15 cellular contexts compared by ENCODE assay signal in the genomic region with DNA sequence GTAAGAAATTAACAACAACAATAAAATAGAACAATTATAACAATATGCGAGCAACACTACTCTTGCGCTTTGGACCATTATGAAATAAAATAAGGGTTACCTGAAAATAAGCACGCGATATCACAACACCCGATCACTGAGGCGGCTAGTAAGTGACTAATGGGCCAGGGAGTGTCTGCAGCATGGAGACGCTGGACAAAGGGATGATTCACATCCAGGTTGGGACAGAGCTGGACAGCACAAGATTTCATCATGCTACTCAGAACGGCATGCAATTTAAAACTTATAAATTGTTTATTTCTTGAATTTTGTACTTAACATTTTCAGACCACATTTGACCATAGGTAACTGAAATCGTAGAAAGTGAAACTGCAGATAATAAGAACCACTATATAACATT. TPM values are rescaled to one million over a fixed set of nuclear protein-coding genes. Genes with fewer than 3 reads are reported as not detected.
DNase-seq lines count a peak whose midpoint lies in the region; TF ChIP-seq lines count a peak whose summit lies in the region.
"Had no signal": no experiment of that assay in that cellular context is flagged by ENCODE, and none has a peak within 500 bp of the region (broad histone marks: within the 10 kb centered on the region; RNA-seq: fewer than 3 reads in every experiment).

No MANE protein-coding gene starts in this region.

- no peak overlapping the region for H3K4me3 ChIP-seq in fibroblast of villous mesenchyme (ENCODE audit: low read depth, low read length)
- H3K4me3 ChIP-seq: lung, spleen had no signal

- TF ChIP-seq CTCF in fibroblast of villous mesenchyme (IDR thresholded peaks at IDR 0.05; ENCODE audit: insufficient read depth, low read depth, low read length), result no peak

- DNase-seq in A172 (ENCODE audit: low spot score), result peak; percentile 88
- DNase-seq in HT1080 (ENCODE audit: low read depth), result peak; percentile 74
- DNase-seq in amniotic epithelial cell (ENCODE audit: low read depth), result peak; percentile 88
- DNase-seq in fibroblast of villous mesenchyme (ENCODE audit: low read depth), result peak; percentile 75
- DNase-seq in COLO829 (ENCODE audit: low spot score), result no peak
- no peak for DNase-seq in amygdala (lab: John Stamatoyannopoulos, UW)
- no peak for DNase-seq in DMS114 treated with DMSO at 0.1 percent for 48 hours (lab: John Stamatoyannopoulos, UW; ENCODE audit: unreplicated experiment)
- no peak for DNase-seq in NCI-H748 treated with DMSO at 0.1 percent for 48 hours (lab: John Stamatoyannopoulos, UW)
- DNase-seq: activated CD4-positive, CD25-positive, alpha-beta regulatory T cell; activated naive CD4-positive, alpha-beta T cell treated with anti-CD3 and anti-CD28 coated beads, Interleukin-2, amount 10 ng/mL, durations not matched to agents 7 days and 5 days; cerebellar nuclear complex; H9; NCI-H2171; spleen had no signal

RNA-seq across cellular contexts. Expression of a gene that starts 15.6 kb away (rescaled TPM):
- 120 and 123 TPM in 2 replicates for total RNA-seq in A172 (2014; rRNA removed; shearing (Covaris generic))
- total RNA-seq in HT1080 (2014; rRNA removed; shearing (Covaris generic)), result 33.4 and 36.8 TPM in 2 replicates
- 84.0 and 91.1 TPM in 2 replicates for polyA plus RNA-seq in HT1080 (2015; cell fraction: cytosol; rRNA removed)
- 46.9 and 48.2 TPM in 2 replicates for polyA plus RNA-seq in HT1080 (2015; cell fraction: nucleus; rRNA removed)
- 36.4 and 70.0 TPM in 2 replicates for total RNA-seq in fibroblast of villous mesenchyme

Comparison
In these comparisons a context has a peak if more than half of its experiments do, and no peak if none do; other contexts are left out.
1. DNase-seq: peak in A172 (single experiment), HT1080 (single experiment), amniotic epithelial cell (single experiment) and fibroblast of villous mesenchyme (single experiment); none in COLO829 (single experiment), amygdala (0 of 56), DMS114 treated with DMSO at 0.1 percent for 48 hours (single experiment) and NCI-H748 treated with DMSO at 0.1 percent for 48 hours (single experiment).